ENCODE assay signal across 8 cellular contexts in genomic region chr17:72560303-72561247, GRCh38.
DNase-seq lines count a peak whose midpoint lies in the region; ATAC-seq, FAIRE-seq and TF ChIP-seq lines count a peak whose summit lies in the region.

No MANE protein-coding gene starts in this region.

- POLR2A ChIA-PET in CD8-positive, alpha-beta memory T cell (lab: Charles Lee) = no interaction called here

- H3K4me3 ChIP-seq in CD8-positive, alpha-beta memory T cell (ENCODE audit: low read length) = no peak overlapping the region
- H3K4me3 ChIP-seq in gastroesophageal sphincter = no peak overlapping the region

- H3K27me3 Mint-ChIP-seq in CD8-positive, alpha-beta memory T cell = peaks cover 0 to 5% of the 10 kb centered on the region in 2 donors

- WGBS in gastroesophageal sphincter (ENCODE audit: low coverage in 1 of 2), 2 donors = 40 to 54% methylated on average over 1 to 8 of the region's 24 CpGs

- no peak for TF ChIP-seq POLR2A in gastroesophageal sphincter (IDR thresholded peaks at IDR 0.05)

- H3K27me3 ChIP-seq in CD8-positive, alpha-beta memory T cell (ENCODE audit: insufficient read depth, low read length, poor library complexity, severe bottlenecking) = no peaks in the 10 kb centered on the region
- H3K27me3 ChIP-seq in gastroesophageal sphincter = peaks cover 61% of the 10 kb centered on the region

- H3K27ac ChIP-seq in CD8-positive, alpha-beta memory T cell (ENCODE audit: low read depth, low read length) = no peak overlapping the region
- no peak overlapping the region for H3K27ac ChIP-seq in gastroesophageal sphincter

- H3K36me3 ChIP-seq in CD8-positive, alpha-beta memory T cell (ENCODE audit: insufficient read depth, low read length) = no peaks in the 10 kb centered on the region
- H3K36me3 ChIP-seq in gastroesophageal sphincter = no peaks in the 10 kb centered on the region

- DNase-seq in CD8-positive, alpha-beta memory T cell = peak in 4 of 5 donors; percentile 13 to 52 (median 32)
- DNase-seq in LHCN-M2 (ENCODE audit: low read depth) (peak; percentile 30), RCC 7860 (ENCODE audit: low spot score) (peak; percentile 50), posterior cingulate gyrus (peak in 9 of 10 donors; percentile 48 to 92 (median 60)), middle frontal gyrus (ENCODE audit: extremely low spot score, low spot score) (no peak)
- peak; percentile 73 for DNase-seq in activated effector memory CD4-positive, alpha-beta T cell treated with anti-CD3 and anti-CD28 coated beads, Interleukin-2, amount 50 U/mL, for 16 hours

- H3K9me3 Mint-ChIP-seq in CD8-positive, alpha-beta memory T cell = no peaks in the 10 kb centered on the region

- ATAC-seq in GM21360 (IDR thresholded peaks at IDR 0.05; ENCODE audit: unreplicated experiment) (peak; percentile 58), gastroesophageal sphincter (no peak)

- no peaks in the 10 kb centered on the region for H3K4me1 ChIP-seq in CD8-positive, alpha-beta memory T cell (ENCODE audit: insufficient read depth, low read length)
- H3K4me1 ChIP-seq in gastroesophageal sphincter = no peaks in the 10 kb centered on the region

- H3K9me3 ChIP-seq in CD8-positive, alpha-beta memory T cell (ENCODE audit: low read length) = no peaks in the 10 kb centered on the region
- no peaks in the 10 kb centered on the region for H3K9me3 ChIP-seq in gastroesophageal sphincter

- peak in 3 of 4 experiments; percentile 43 to 75 (median 51) for TF ChIP-seq CTCF in gastroesophageal sphincter (IDR thresholded peaks at IDR 0.05)

- intact Hi-C loops in posterior cingulate gyrus (cut with DNase I) = loop anchor here (10.0 kb wide), 1 partner anchor 134 kb away; no protein-coding TSS in a partner anchor

- no peaks in the 10 kb centered on the region for H3K4me1 Mint-ChIP-seq in CD8-positive, alpha-beta memory T cell

- H3K27ac Mint-ChIP-seq in CD8-positive, alpha-beta memory T cell = no peak overlapping the region

- peaks cover 0 to 1% (median 0%) of the 10 kb centered on the region in 3 donors for H3K36me3 Mint-ChIP-seq in CD8-positive, alpha-beta memory T cell

- H3K4me3 Mint-ChIP-seq in CD8-positive, alpha-beta memory T cell = no peak overlapping the region

- CTCF ChIA-PET in CD8-positive, alpha-beta memory T cell (lab: Charles Lee) = interaction anchor here (0.8 to 2.9 kb wide), 12 partner anchors 9 to 809 kb away, joined by 3 to 30 read pairs (median 6); no protein-coding TSS in a partner anchor

- FAIRE-seq in RCC 7860 (lab: Jason Lieb, UNC) = no peak

- TF ChIP-seq EP300 in gastroesophageal sphincter (IDR thresholded peaks at IDR 0.05) = no peak
